Comparison of ENCODE assay signal across 13 cellular contexts in the genomic region with DNA sequence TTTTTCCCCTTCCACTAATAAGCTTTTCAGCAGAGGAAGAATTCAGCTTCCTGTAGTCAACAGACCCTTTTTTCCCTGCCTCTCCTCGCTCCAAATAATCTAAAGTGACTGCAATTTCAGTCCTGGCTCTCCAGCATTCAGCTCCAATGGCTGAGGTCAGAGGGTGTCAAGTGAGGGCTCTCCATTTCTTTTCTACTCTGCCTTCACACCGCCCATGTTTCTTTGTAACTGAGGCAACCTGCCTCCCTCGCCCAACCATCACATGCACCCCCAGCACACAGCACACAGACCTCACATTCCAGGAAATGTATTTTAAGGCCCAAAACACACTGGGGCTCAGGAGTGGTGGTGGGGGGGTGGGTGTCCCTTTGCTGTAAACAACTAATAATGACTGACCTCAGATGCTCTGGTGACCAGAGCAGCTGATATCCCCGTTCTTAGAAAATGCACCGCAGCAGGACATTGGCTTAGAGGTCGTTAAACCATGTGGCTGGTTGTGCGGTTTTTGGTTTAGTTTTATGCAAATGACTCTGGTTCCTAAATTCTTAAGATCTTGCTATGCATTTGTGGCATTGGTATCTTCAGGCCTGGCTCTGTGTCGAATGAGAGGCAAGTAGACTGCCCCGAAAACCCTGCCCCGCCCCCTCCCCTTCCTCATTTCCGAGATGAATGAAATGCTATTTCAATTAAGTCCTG.
A peak's percentile ranks its signal among the peaks of the same experiment; 100 is the strongest.
DNase-seq lines count a peak whose midpoint lies in the region; ATAC-seq, FAIRE-seq and TF ChIP-seq lines count a peak whose summit lies in the region.
"Had no signal": no experiment of that assay in that cellular context is flagged by ENCODE, and none has a peak within 500 bp of the region (broad histone marks: within the 10 kb centered on the region; RNA-seq: fewer than 3 reads in every experiment).

No MANE protein-coding gene starts in this region.

- no peaks in the 10 kb centered on the region for H3K36me3 ChIP-seq in liver (ENCODE audit: control insufficient read depth in 4 of 4, insufficient read depth in 3 of 4, low read depth in 1 of 4, low read length in 3 of 4)
- H3K36me3 ChIP-seq in right lobe of liver = no peaks in the 10 kb centered on the region
- H3K36me3 ChIP-seq in endodermal cell (ENCODE audit: control insufficient read depth, insufficient read depth, low read length) = no peaks in the 10 kb centered on the region
- no peaks in the 10 kb centered on the region for H3K36me3 ChIP-seq in tibial artery
- H3K36me3 ChIP-seq in heart right ventricle = no peaks in the 10 kb centered on the region
- H3K36me3 ChIP-seq in kidney (ENCODE audit: control insufficient read depth in 1 of 2, insufficient read depth in 2 of 2, low read length in 2 of 2) = no peaks in the 10 kb centered on the region
- H3K36me3 ChIP-seq: heart left ventricle, prostate gland had no signal

- H3K27ac ChIP-seq in liver (ENCODE audit: low read depth in 1 of 2, low read length in 2 of 2) (peak overlapping the region in 1 of 2 donors; percentile 20), right lobe of liver (no peak overlapping the region), endodermal cell (ENCODE audit: low read depth, low read length) (peak overlapping the region; percentile 84), tibial artery (peak overlapping the region; percentile 96 to 99), heart right ventricle (peak overlapping the region in 3 of 10 donors; percentile 3 to 31 (median 10)), kidney (ENCODE audit: low read depth in 2 of 2, low read length in 2 of 2) (no peak overlapping the region)
- H3K27ac ChIP-seq: prostate gland had no signal

- intact Hi-C loops in right lobe of liver (cut with DNase I) = loop anchor here in 1 of 2 donors (10.0 kb wide), 1 partner anchor 190 kb away; no protein-coding TSS in a partner anchor
- intact Hi-C loops in tibial artery (cut with DNase I; ENCODE audit: low total_unique reads) = no loop called here
- intact Hi-C loops in heart right ventricle (cut with DNase I) = loop anchor here in 2 of 10 donors (10.0 kb wide), 2 partner anchors 90 to 340 kb away; no protein-coding TSS in a partner anchor
- intact Hi-C loops in kidney (cut with DNase I) = no loop called here

- DNase-seq in right lobe of liver = no peak
- peak; percentile 71 for DNase-seq in NCI-H2227 (lab: John Stamatoyannopoulos, UW; ENCODE audit: unreplicated experiment)
- DNase-seq in endodermal cell = no peak
- DNase-seq in tibial artery = no peak
- no peak for DNase-seq in heart right ventricle
- no peak for DNase-seq in cerebellum (ENCODE audit: low spot score)
- DNase-seq in kidney = no peak
- DNase-seq: heart left ventricle; stimulated activated CD4-positive, alpha-beta T cell treated with anti-CD3 and anti-CD28 coated beads, Interleukin-2, amount 100 ng/mL, for 48 hours had no signal

- peaks cover 19% of the 10 kb centered on the region for H3K4me1 Mint-ChIP-seq in endodermal cell

- peaks cover 10% of the 10 kb centered on the region for H3K27me3 Mint-ChIP-seq in endodermal cell (ENCODE audit: insufficient read depth)

- no peak for FAIRE-seq in kidney (lab: Jason Lieb, UNC)
- FAIRE-seq: endometrium had no signal

- TF ChIP-seq POLR2A in right lobe of liver (IDR thresholded peaks at IDR 0.05) = no peak

- no peak overlapping the region for H3K4me3 Mint-ChIP-seq in endodermal cell
- H3K4me3 Mint-ChIP-seq: activated T-helper 1 cell treated with anti-CD3 and anti-CD28 coated beads, Interleukin-12 subunit alpha, Interleukin-12 subunit beta, Interleukin-2, Interleukin-4 antibody, amounts not matched to agents 30 ng/mL and 10 ng/mL and 1 ng/mL, durations not matched to agents 14 hours and 24 hours and 36 hours had no signal

- H3K9ac ChIP-seq in liver (ENCODE audit: low read depth in 1 of 2, low read length in 2 of 2) (no peak overlapping the region), endodermal cell (ENCODE audit: extremely low read depth, low read length, poor library complexity, severe bottlenecking) (no peak overlapping the region), kidney (ENCODE audit: low read length in 2 of 2) (no peak overlapping the region)

- H3K9me3 ChIP-seq in liver (ENCODE audit: control insufficient read depth in 4 of 4, low read length in 3 of 4) = no peaks in the 10 kb centered on the region
- H3K9me3 ChIP-seq in right lobe of liver = no peaks in the 10 kb centered on the region
- H3K9me3 ChIP-seq in endodermal cell (ENCODE audit: control insufficient read depth, low read length) = no peaks in the 10 kb centered on the region
- no peaks in the 10 kb centered on the region for H3K9me3 ChIP-seq in tibial artery
- H3K9me3 ChIP-seq in heart right ventricle = no peaks in the 10 kb centered on the region
- no peaks in the 10 kb centered on the region for H3K9me3 ChIP-seq in kidney (ENCODE audit: control insufficient read depth in 1 of 2, low read length in 2 of 2)
- H3K9me3 ChIP-seq: heart left ventricle, prostate gland had no signal

- WGBS in liver = 68% methylated on average over 11 of the region's 11 CpGs
- 44% methylated on average over 11 of the region's 11 CpGs for WGBS in right lobe of liver (ENCODE audit: insufficient coverage, low coverage, low lambda C conversion rate, missing lambda C conversion rate)
- 86 to 90% methylated on average over 7 to 11 of the region's 11 CpGs for WGBS in endodermal cell (ENCODE audit: insufficient coverage in 1 of 2, insufficient read length in 1 of 2), 2 experiments
- 65 to 67% methylated on average over 11 of the region's 11 CpGs for WGBS in heart right ventricle, 2 donors

- no peak for ATAC-seq in right lobe of liver
- ATAC-seq in heart right ventricle = no peak
- ATAC-seq: heart left ventricle had no signal

- no peak for TF ChIP-seq RAD21 in liver (IDR thresholded peaks at IDR 0.05)

- no peaks in the 10 kb centered on the region for H3K9me3 Mint-ChIP-seq in endodermal cell
- H3K9me3 Mint-ChIP-seq: activated T-helper 1 cell treated with anti-CD3 and anti-CD28 coated beads, Interleukin-12 subunit alpha, Interleukin-12 subunit beta, Interleukin-2, Interleukin-4 antibody, amounts not matched to agents 30 ng/mL and 10 ng/mL and 1 ng/mL, durations not matched to agents 14 hours and 24 hours and 36 hours had no signal

- TF ChIP-seq CTCF in liver (IDR thresholded peaks at IDR 0.05; ENCODE audit: low read depth, low read length, missing input control) = no peak
- TF ChIP-seq CTCF in right lobe of liver (IDR thresholded peaks at IDR 0.05) = no peak
- no peak for TF ChIP-seq CTCF in endodermal cell (conservative IDR thresholded peaks at IDR 0.05)
- TF ChIP-seq CTCF in tibial artery (IDR thresholded peaks at IDR 0.05) = no peak
- TF ChIP-seq CTCF in heart right ventricle (IDR thresholded peaks at IDR 0.05) = no peak
- TF ChIP-seq CTCF in kidney (IDR thresholded peaks at IDR 0.05; ENCODE audit: borderline replicate concordance, extremely low read depth, insufficient read depth) = no peak

- no peaks in the 10 kb centered on the region for H3K36me3 Mint-ChIP-seq in endodermal cell (ENCODE audit: low read depth)

- peaks cover 3 to 20% (median 10%) of the 10 kb centered on the region in 4 donors for H3K4me1 ChIP-seq in liver (ENCODE audit: control insufficient read depth in 4 of 4, insufficient read depth in 4 of 4, low read length in 3 of 4)
- H3K4me1 ChIP-seq in right lobe of liver = peaks cover 0 to 18% (median 6%) of the 10 kb centered on the region in 4 donors
- peaks cover 10% of the 10 kb centered on the region for H3K4me1 ChIP-seq in endodermal cell (ENCODE audit: control insufficient read depth, insufficient read depth, low read length)
- peaks cover 0 to 95% (median 73%) of the 10 kb centered on the region in 4 donors for H3K4me1 ChIP-seq in tibial artery
- peaks cover 9 to 77% (median 54%) of the 10 kb centered on the region in 9 donors for H3K4me1 ChIP-seq in heart right ventricle
- peaks cover 8 to 20% of the 10 kb centered on the region in 2 donors for H3K4me1 ChIP-seq in kidney (ENCODE audit: control insufficient read depth in 1 of 2, insufficient read depth in 1 of 2, low read depth in 1 of 2, low read length in 2 of 2)

- H3K4me3 ChIP-seq in liver (ENCODE audit: low read depth in 1 of 3, low read length in 3 of 3) (no peak overlapping the region), right lobe of liver (no peak overlapping the region), endodermal cell (ENCODE audit: low read length) (no peak overlapping the region), tibial artery (no peak overlapping the region), heart right ventricle (no peak overlapping the region), kidney (ENCODE audit: low read length in 2 of 2) (no peak overlapping the region)
- H3K4me3 ChIP-seq: heart left ventricle, prostate gland had no signal

- no peak overlapping the region for H3K27ac Mint-ChIP-seq in endodermal cell
- H3K27ac Mint-ChIP-seq: activated T-helper 1 cell treated with anti-CD3 and anti-CD28 coated beads, Interleukin-12 subunit alpha, Interleukin-12 subunit beta, Interleukin-2, Interleukin-4 antibody, amounts not matched to agents 30 ng/mL and 10 ng/mL and 1 ng/mL, durations not matched to agents 14 hours and 24 hours and 36 hours had no signal

- H3K27me3 ChIP-seq in liver (ENCODE audit: control insufficient read depth in 4 of 4, insufficient read depth in 4 of 4, low read length in 3 of 4) (no peaks in the 10 kb centered on the region), right lobe of liver (no peaks in the 10 kb centered on the region), endodermal cell (ENCODE audit: control insufficient read depth, insufficient read depth, low read length, poor library complexity, severe bottlenecking) (no peaks in the 10 kb centered on the region), tibial artery (no peaks in the 10 kb centered on the region), heart right ventricle (no peaks in the 10 kb centered on the region)
- H3K27me3 ChIP-seq: heart left ventricle had no signal

TF ChIP-seq in liver, 16 proteins besides CTCF, POLR2A, EP300 and RAD21:
- TF ChIP-seq, protein P1, sequence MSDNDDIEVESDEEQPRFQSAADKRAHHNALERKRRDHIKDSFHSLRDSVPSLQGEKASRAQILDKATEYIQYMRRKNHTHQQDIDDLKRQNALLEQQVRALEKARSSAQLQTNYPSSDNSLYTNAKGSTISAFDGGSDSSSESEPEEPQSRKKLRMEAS (IDR thresholded peaks at IDR 0.05) = no peak
- TF ChIP-seq RXRA (IDR thresholded peaks at IDR 0.05) = peak; percentile 56 to 77
- TF ChIP-seq GABPA (IDR thresholded peaks at IDR 0.05 in 1 of 2, conservative IDR thresholded peaks at IDR 0.05 in 1 of 2) = no peak

Comparison
In these comparisons a context has a peak if more than half of its experiments do, and no peak if none do; other contexts are left out.
1. H3K27ac ChIP-seq: peak in endodermal cell (single experiment) and tibial artery (2 of 2); none in right lobe of liver (0 of 3) and kidney (0 of 2).